ENCODE assay signal across 21 cellular contexts in genomic region chr9:33105504-33105903, GRCh38. TPM values are rescaled to one million over a fixed set of nuclear protein-coding genes. Genes with fewer than 3 reads are reported as not detected.
DNase-seq lines count a peak whose midpoint lies in the region; ATAC-seq and TF ChIP-seq lines count a peak whose summit lies in the region.
"Had no signal": no experiment of that assay in that cellular context is flagged by ENCODE, and none has a peak within 500 bp of the region (broad histone marks: within the 10 kb centered on the region; RNA-seq: fewer than 3 reads in every experiment).

No MANE protein-coding gene starts in this region.

- no peaks in the 10 kb centered on the region for H3K9me3 ChIP-seq in T-helper 17 cell (ENCODE audit: control insufficient read depth, low read length, poor library complexity, severe bottlenecking)
- H3K9me3 ChIP-seq: BLaER1 treated with 17β-estradiol and CSF1 and Interleukin-3, amounts not matched to agents 10 nM and 100 nM; MG63; SJSA1 had no signal

- TF ChIP-seq CTCF in fibroblast of the aortic adventitia (IDR thresholded peaks at IDR 0.05; ENCODE audit: insufficient read depth, low read length), result no peak

- H3K4me1 Mint-ChIP-seq in activated naive CD8-positive, alpha-beta T cell treated with anti-CD3 and anti-CD28 coated beads, Interleukin-2, amount 50 U/mL, for 24 hours, result peaks cover 14% of the 10 kb centered on the region
- H3K4me1 Mint-ChIP-seq in activated naive CD8-positive, alpha-beta T cell treated with anti-CD3 and anti-CD28 coated beads for 36 hours, result peaks cover 2% of the 10 kb centered on the region
- H3K4me1 Mint-ChIP-seq in T-helper 17 cell, result peaks cover 13% of the 10 kb centered on the region
- H3K4me1 Mint-ChIP-seq in stimulated activated naive B cell treated with anti-CD40 and anti-IgM and Interleukin-4, amounts not matched to agents 10 μg/mL and 1 μg/mL and 100 μg/mL, for 72 hours, result peaks cover 19 to 37% of the 10 kb centered on the region in 2 donors

- in situ Hi-C loops in ACHN (cut with HindIII; ENCODE audit: low pct_ligation_motif_present, low pct_unique_long_range_greater_than_20kb, low sequenced_read_pairs), result no loop called here

- H3K27me3 Mint-ChIP-seq in activated naive CD8-positive, alpha-beta T cell treated with anti-CD3 and anti-CD28 coated beads, Interleukin-2, amount 50 U/mL, for 24 hours, result no peaks in the 10 kb centered on the region
- no peaks in the 10 kb centered on the region for H3K27me3 Mint-ChIP-seq in activated naive CD8-positive, alpha-beta T cell treated with anti-CD3 and anti-CD28 coated beads for 36 hours
- H3K27me3 Mint-ChIP-seq in T-helper 17 cell, result no peaks in the 10 kb centered on the region
- H3K27me3 Mint-ChIP-seq in stimulated activated naive B cell treated with anti-CD40 and anti-IgM and Interleukin-4, amounts not matched to agents 10 μg/mL and 1 μg/mL and 100 μg/mL, for 72 hours, result no peaks in the 10 kb centered on the region

- DNase-seq in activated naive CD8-positive, alpha-beta T cell treated with anti-CD3 and anti-CD28 coated beads, Interleukin-2, amount 50 U/mL, for 24 hours, result no peak
- no peak for DNase-seq in activated naive CD8-positive, alpha-beta T cell treated with anti-CD3 and anti-CD28 coated beads for 36 hours
- no peak for DNase-seq in T-helper 17 cell
- DNase-seq in fibroblast of the aortic adventitia (ENCODE audit: low read depth), result peak; percentile 36
- DNase-seq in stimulated activated naive B cell treated with anti-CD40 and anti-IgM and Interleukin-4, amounts not matched to agents 10 μg/mL and 1 μg/mL and 100 μg/mL, for 72 hours, result no peak
- DNase-seq in OCI-M1 (lab: John Stamatoyannopoulos, UW), result no peak
- DNase-seq in ACHN, result no peak
- DNase-seq: CD8-positive, alpha-beta T cell; DMS53; GDM1; Kasumi-1; MG63; NCI-H1417; NCI-H1694 treated with DMSO at 0.1 percent for 48 hours; NCI-H2081 treated with DMSO at 0.1 percent for 48 hours; NCI-H2171 treated with DMSO at 0.1 percent for 48 hours; NCI-H526 had no signal

- no peak overlapping the region for H3K4me3 ChIP-seq in fibroblast of the aortic adventitia (ENCODE audit: low read depth, low read length)
- H3K4me3 ChIP-seq: BLaER1 treated with 17β-estradiol and CSF1 and Interleukin-3, amounts not matched to agents 10 nM and 100 nM; MG63; SJSA1 had no signal

- no peaks in the 10 kb centered on the region for H3K36me3 Mint-ChIP-seq in activated naive CD8-positive, alpha-beta T cell treated with anti-CD3 and anti-CD28 coated beads, Interleukin-2, amount 50 U/mL, for 24 hours (ENCODE audit: low read depth)
- no peaks in the 10 kb centered on the region for H3K36me3 Mint-ChIP-seq in activated naive CD8-positive, alpha-beta T cell treated with anti-CD3 and anti-CD28 coated beads for 36 hours
- no peaks in the 10 kb centered on the region for H3K36me3 Mint-ChIP-seq in T-helper 17 cell (ENCODE audit: low read depth)
- peaks cover 12 to 39% of the 10 kb centered on the region in 2 donors for H3K36me3 Mint-ChIP-seq in stimulated activated naive B cell treated with anti-CD40 and anti-IgM and Interleukin-4, amounts not matched to agents 10 μg/mL and 1 μg/mL and 100 μg/mL, for 72 hours

- no peak for ATAC-seq in activated naive CD8-positive, alpha-beta T cell treated with anti-CD3 and anti-CD28 coated beads, Interleukin-2, amount 50 U/mL, for 24 hours
- ATAC-seq in T-helper 17 cell, result no peak
- ATAC-seq in stimulated activated naive B cell treated with anti-CD40 and anti-IgM and Interleukin-4, amounts not matched to agents 10 μg/mL and 1 μg/mL and 100 μg/mL, for 72 hours (replicated peaks), result no peak
- ATAC-seq in GM18870 (IDR thresholded peaks at IDR 0.05; ENCODE audit: unreplicated experiment), result no peak
- ATAC-seq: CD8-positive, alpha-beta T cell; Right ventricle myocardium inferior had no signal

- no peak overlapping the region for H3K4me3 Mint-ChIP-seq in activated naive CD8-positive, alpha-beta T cell treated with anti-CD3 and anti-CD28 coated beads, Interleukin-2, amount 50 U/mL, for 24 hours
- no peak overlapping the region for H3K4me3 Mint-ChIP-seq in activated naive CD8-positive, alpha-beta T cell treated with anti-CD3 and anti-CD28 coated beads for 36 hours
- peak overlapping the region; percentile 54 for H3K4me3 Mint-ChIP-seq in T-helper 17 cell
- no peak overlapping the region for H3K4me3 Mint-ChIP-seq in stimulated activated naive B cell treated with anti-CD40 and anti-IgM and Interleukin-4, amounts not matched to agents 10 μg/mL and 1 μg/mL and 100 μg/mL, for 72 hours
- H3K4me3 Mint-ChIP-seq: CD8-positive, alpha-beta T cell had no signal

- H3K9me3 Mint-ChIP-seq in activated naive CD8-positive, alpha-beta T cell treated with anti-CD3 and anti-CD28 coated beads, Interleukin-2, amount 50 U/mL, for 24 hours, result no peaks in the 10 kb centered on the region
- no peaks in the 10 kb centered on the region for H3K9me3 Mint-ChIP-seq in activated naive CD8-positive, alpha-beta T cell treated with anti-CD3 and anti-CD28 coated beads for 36 hours
- no peaks in the 10 kb centered on the region for H3K9me3 Mint-ChIP-seq in stimulated activated naive B cell treated with anti-CD40 and anti-IgM and Interleukin-4, amounts not matched to agents 10 μg/mL and 1 μg/mL and 100 μg/mL, for 72 hours
- H3K9me3 Mint-ChIP-seq: CD8-positive, alpha-beta T cell had no signal

- peak overlapping the region; percentile 5 for H3K27ac Mint-ChIP-seq in activated naive CD8-positive, alpha-beta T cell treated with anti-CD3 and anti-CD28 coated beads, Interleukin-2, amount 50 U/mL, for 24 hours
- no peak overlapping the region for H3K27ac Mint-ChIP-seq in activated naive CD8-positive, alpha-beta T cell treated with anti-CD3 and anti-CD28 coated beads for 36 hours
- peak overlapping the region; percentile 6 for H3K27ac Mint-ChIP-seq in T-helper 17 cell
- H3K27ac Mint-ChIP-seq in stimulated activated naive B cell treated with anti-CD40 and anti-IgM and Interleukin-4, amounts not matched to agents 10 μg/mL and 1 μg/mL and 100 μg/mL, for 72 hours, result peak overlapping the region; percentile 5
- H3K27ac Mint-ChIP-seq: CD8-positive, alpha-beta T cell had no signal

RNA-seq across cellular contexts. Expression of gene SMU1, which starts 29.0 kb away (rescaled TPM):
- 10 to 100 TPM; 27.0 to 28.9 TPM for total RNA-seq in activated naive CD8-positive, alpha-beta T cell treated with anti-CD3 and anti-CD28 coated beads for 36 hours
- total RNA-seq in T-helper 17 cell, result 10 to 100 TPM; 20.6 to 21.2 TPM
- 22.4 and 29.4 TPM in 2 replicates for total RNA-seq in fibroblast of the aortic adventitia (ENCODE audit: low replicate concordance)
